ENCODE assay signal across 8 cellular contexts in the genomic region with DNA sequence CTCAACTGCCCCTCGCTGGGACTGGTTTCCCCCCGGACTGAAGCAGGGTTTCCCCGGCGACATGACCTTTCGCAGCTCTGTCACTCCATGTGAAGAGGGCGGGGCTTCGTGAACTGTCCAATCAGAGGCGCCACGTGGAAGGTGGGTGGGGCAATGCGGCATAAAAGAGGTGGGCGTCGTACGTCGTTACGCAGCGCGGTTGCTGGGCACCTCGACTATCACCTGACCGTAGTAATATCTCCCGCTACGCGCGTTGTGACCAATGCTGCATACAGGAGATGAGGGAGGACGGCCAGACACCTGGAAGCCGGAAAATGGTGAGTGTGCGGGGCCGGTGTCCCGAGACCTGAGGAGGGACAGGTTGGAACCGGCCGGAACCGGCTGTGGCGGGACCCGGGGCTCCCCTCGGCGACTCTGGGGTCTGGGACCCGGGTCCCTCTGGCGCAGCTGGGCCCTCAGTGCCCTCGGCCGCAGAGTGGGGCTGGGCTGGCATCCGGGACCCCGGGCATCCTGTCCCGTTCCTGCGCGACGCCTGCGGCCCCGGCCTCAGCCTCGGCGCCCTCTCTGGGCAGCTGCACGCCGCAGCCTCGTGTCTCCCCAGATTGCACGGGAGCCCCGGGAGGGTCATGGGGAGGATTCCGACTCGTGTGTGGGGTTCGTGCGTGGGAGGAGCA. TPM values are rescaled to one million over a fixed set of nuclear protein-coding genes. Genes with fewer than 3 reads are reported as not detected.
DNase-seq lines count a peak whose midpoint lies in the region; ATAC-seq and TF ChIP-seq lines count a peak whose summit lies in the region.

No MANE protein-coding gene starts in this region.

- ATAC-seq in lower lobe of right lung (peak; percentile 95 to 99), HG03520 (IDR thresholded peaks at IDR 0.05; ENCODE audit: unreplicated experiment) (no peak)

- intact Hi-C loops in lower lobe of right lung (cut with DNase I), result no loop called here

- H3K36me3 ChIP-seq in lower lobe of right lung (peaks cover 14% of the 10 kb centered on the region), smooth muscle cell (ENCODE audit: low read depth) (peaks cover 46% of the 10 kb centered on the region)

- H2AFZ ChIP-seq in smooth muscle cell (ENCODE audit: low read depth), result no peak overlapping the region

- H3K27ac ChIP-seq in lower lobe of right lung, result peak overlapping the region; percentile 67
- no peak overlapping the region for H3K27ac ChIP-seq in smooth muscle cell (ENCODE audit: low read depth)

- DNase-seq in activated CD4-positive, alpha-beta T cell treated with anti-CD3 and anti-CD28 coated beads, Interleukin-2, amount 50 U/mL, for 48 hours, result peak; percentile 70 to 75
- DNase-seq in dermis microvascular lymphatic vessel endothelial cell (ENCODE audit: low read depth in 2 of 2), result peak; percentile 17 to 48
- peak; percentile 81 for DNase-seq in lower lobe of right lung
- peak; percentile 70 to 82 for DNase-seq in stimulated activated CD4-positive, alpha-beta T cell treated with anti-CD3 and anti-CD28 coated beads, Interleukin-4, amount 100 ng/mL, for 4 hours
- DNase-seq in epidermal melanocyte (ENCODE audit: insufficient read length, low spot score), result no peak
- no peak for DNase-seq in smooth muscle cell (lab: John Stamatoyannopoulos, UW; ENCODE audit: unreplicated experiment)

- WGBS in smooth muscle cell (ENCODE audit: low lambda C conversion rate), result 97% methylated on average over 55 of the region's 58 CpGs

- peaks cover 7% of the 10 kb centered on the region for H3K4me1 ChIP-seq in lower lobe of right lung
- no peaks in the 10 kb centered on the region for H3K4me1 ChIP-seq in smooth muscle cell (ENCODE audit: low read depth)

- in situ Hi-C loops in GM18951 (cut with MboI; ENCODE audit: low sequenced_read_pairs, unreplicated experiment), result no loop called here

- peaks cover 4% of the 10 kb centered on the region for H3K79me2 ChIP-seq in smooth muscle cell (ENCODE audit: low read depth)

- peak overlapping the region; percentile 62 for H3K4me3 ChIP-seq in lower lobe of right lung
- H3K4me3 ChIP-seq in smooth muscle cell, result no peak overlapping the region

- no peak overlapping the region for H3K4me2 ChIP-seq in smooth muscle cell

- H3K9ac ChIP-seq in smooth muscle cell (ENCODE audit: low read depth), result no peak overlapping the region

- TF ChIP-seq POLR2A in GM18951 (IDR thresholded peaks at IDR 0.05; ENCODE audit: extremely low read depth, insufficient read depth, insufficient read length), result peak; percentile 23

- no peaks in the 10 kb centered on the region for H3F3A ChIP-seq in smooth muscle cell (ENCODE audit: low read depth)

- no peaks in the 10 kb centered on the region for H4K20me1 ChIP-seq in smooth muscle cell (ENCODE audit: low read depth)

- no peaks in the 10 kb centered on the region for H3K27me3 ChIP-seq in lower lobe of right lung (ENCODE audit: low read depth)
- H3K27me3 ChIP-seq in smooth muscle cell (ENCODE audit: low read depth), result no peaks in the 10 kb centered on the region

- peaks cover 69% of the 10 kb centered on the region for H3K9me3 ChIP-seq in lower lobe of right lung
- peaks cover 33% of the 10 kb centered on the region for H3K9me3 ChIP-seq in smooth muscle cell (replicated peaks; ENCODE audit: low read depth)

- no peak for TF ChIP-seq CTCF in lower lobe of right lung (IDR thresholded peaks at IDR 0.05)
- TF ChIP-seq CTCF in smooth muscle cell (IDR thresholded peaks at IDR 0.05; ENCODE audit: borderline replicate concordance, insufficient read depth, poor library complexity, severe bottlenecking), result no peak

RNA-seq across cellular contexts. Expression of gene ZNF136, which starts 32.1 kb away (rescaled TPM):
- total RNA-seq in dermis microvascular lymphatic vessel endothelial cell, result 3.7 and 5.1 TPM in 2 replicates
- total RNA-seq in lower lobe of right lung, result 14.9 TPM
- 5.7 and 14.4 TPM in 2 replicates for total RNA-seq in smooth muscle cell
- 5.1 and 7.9 TPM in 2 replicates for polyA plus RNA-seq in smooth muscle cell

RNA-seq across cellular contexts. Expression of gene ZNF625, which starts 38.4 kb away (rescaled TPM):
- total RNA-seq in dermis microvascular lymphatic vessel endothelial cell, result 8.3 and 9.2 TPM in 2 replicates
- total RNA-seq in lower lobe of right lung, result 8.4 TPM
- 7.8 and 13.5 TPM in 2 replicates for total RNA-seq in smooth muscle cell
- polyA plus RNA-seq in smooth muscle cell, result 0.66 and 1.0 TPM in 2 replicates

RNA-seq across cellular contexts. Expression of gene ZNF20, which starts 54.8 kb away (rescaled TPM):
- 2.4 and 2.8 TPM in 2 replicates for total RNA-seq in dermis microvascular lymphatic vessel endothelial cell
- 6.6 TPM for total RNA-seq in lower lobe of right lung
- 1.3 and 4.2 TPM in 2 replicates for total RNA-seq in smooth muscle cell
- polyA plus RNA-seq in smooth muscle cell, result 0.46 and 1.5 TPM in 2 replicates

Comparison
In these comparisons a context has a peak if more than half of its experiments do, and no peak if none do; other contexts are left out.
1. DNase-seq: peak in activated CD4-positive, alpha-beta T cell treated with anti-CD3 and anti-CD28 coated beads, Interleukin-2, amount 50 U/mL, for 48 hours (2 of 2), dermis microvascular lymphatic vessel endothelial cell (2 of 2), lower lobe of right lung (single experiment) and stimulated activated CD4-positive, alpha-beta T cell treated with anti-CD3 and anti-CD28 coated beads, Interleukin-4, amount 100 ng/mL, for 4 hours (2 of 2); none in epidermal melanocyte (single experiment) and smooth muscle cell (single experiment).